18 cellular contexts compared by ENCODE assay signal in genomic region chr17:29789186-29790170, GRCh38.
DNase-seq lines count a peak whose midpoint lies in the region; TF ChIP-seq lines count a peak whose summit lies in the region.
"Had no signal": no experiment of that assay in that cellular context is flagged by ENCODE, and none has a peak within 500 bp of the region (broad histone marks: within the 10 kb centered on the region; RNA-seq: fewer than 3 reads in every experiment).

No MANE protein-coding gene starts in this region.

- H3K27me3 Mint-ChIP-seq in HFFc6 (ENCODE audit: insufficient read depth): no peaks in the 10 kb centered on the region
- H3K27me3 Mint-ChIP-seq: activated CD4-positive, alpha-beta T cell treated with anti-CD3 and anti-CD28 coated beads for 36 hours had no signal

- H3K36me3 ChIP-seq in trophoblast cell (ENCODE audit: control insufficient read depth in 1 of 2, insufficient read depth in 2 of 2, low read length in 2 of 2): peaks cover 0 to 4% of the 10 kb centered on the region in 2 experiments
- H3K36me3 ChIP-seq: adrenal gland, transverse colon had no signal

- H3K79me1 ChIP-seq in trophoblast cell (ENCODE audit: low read length): no peaks in the 10 kb centered on the region

- no peak overlapping the region for H2BK120ac ChIP-seq in trophoblast cell (ENCODE audit: insufficient read depth, low read length, poor library complexity)

- no peak overlapping the region for H2AK5ac ChIP-seq in trophoblast cell (ENCODE audit: low read length)

- no peaks in the 10 kb centered on the region for H3K79me2 ChIP-seq in trophoblast cell (ENCODE audit: control insufficient read depth, insufficient read depth, low read length, poor library complexity)

- no peak overlapping the region for H3K4me2 ChIP-seq in trophoblast cell (ENCODE audit: low read length)

- no peak overlapping the region for H3K4me3 Mint-ChIP-seq in HFFc6
- H3K4me3 Mint-ChIP-seq: activated CD4-positive, alpha-beta T cell treated with anti-CD3 and anti-CD28 coated beads for 36 hours; nephron had no signal

- H3K27me3 ChIP-seq in trophoblast cell (ENCODE audit: insufficient read depth, low read length): no peaks in the 10 kb centered on the region
- H3K27me3 ChIP-seq: adrenal gland, Peyer's patch, transverse colon had no signal

- H3K4me3 ChIP-seq in fibroblast of villous mesenchyme (ENCODE audit: low read depth, low read length): no peak overlapping the region
- no peak overlapping the region for H3K4me3 ChIP-seq in trophoblast cell (ENCODE audit: low read depth, low read length)
- H3K4me3 ChIP-seq: adrenal gland, Peyer's patch, transverse colon had no signal

- H3K4me1 Mint-ChIP-seq in HFFc6 (ENCODE audit: low read depth): peaks cover 6% of the 10 kb centered on the region
- H3K4me1 Mint-ChIP-seq: nephron had no signal

- no peak overlapping the region for H2AFZ ChIP-seq in trophoblast cell (ENCODE audit: insufficient read depth, low read length, poor library complexity)

- no peak overlapping the region for H3K18ac ChIP-seq in trophoblast cell (ENCODE audit: low read length)

- no peak overlapping the region for H3K27ac Mint-ChIP-seq in HFFc6
- H3K27ac Mint-ChIP-seq: activated CD4-positive, alpha-beta T cell treated with anti-CD3 and anti-CD28 coated beads for 36 hours had no signal

- H2BK12ac ChIP-seq in trophoblast cell (ENCODE audit: low read length): no peak overlapping the region

- no peak for TF ChIP-seq CTCF in fibroblast of villous mesenchyme (IDR thresholded peaks at IDR 0.05; ENCODE audit: insufficient read depth, low read depth, low read length)
- no peak for TF ChIP-seq CTCF in HFFc6 (IDR thresholded peaks at IDR 0.05)

- DNase-seq in CD1c-positive myeloid dendritic cell (ENCODE audit: extremely low spot score): peak; percentile 60
- peak; percentile 57 for DNase-seq in amniotic epithelial cell (ENCODE audit: low read depth)
- peak; percentile 18 for DNase-seq in fibroblast of villous mesenchyme (ENCODE audit: low read depth)
- peak; percentile 56 to 85 for DNase-seq in trophoblast cell
- DNase-seq in AG08395 (ENCODE audit: low spot score): no peak
- no peak for DNase-seq in NCI-H1105 (lab: John Stamatoyannopoulos, UW)
- DNase-seq in NCI-H1436 treated with DMSO at 0.1 percent for 48 hours (lab: John Stamatoyannopoulos, UW): no peak
- DNase-seq in HFFc6: no peak
- DNase-seq: activated CD4-positive, alpha-beta T cell treated with anti-CD3 and anti-CD28 coated beads for 36 hours; activated T-cell treated with anti-CD3 and anti-CD28 coated beads, Interleukin-2, amount 50 U/mL, for 48 hours; adrenal gland; DMS 273 treated with DMSO at 0.1 percent for 48 hours; effector CD8-positive, alpha-beta T cell; NCI-H1105 treated with DMSO at 0.1 percent for 48 hours; NCI-H510A treated with DMSO at 0.1 percent for 48 hours; Peyer's patch; transverse colon had no signal

- H2BK5ac ChIP-seq in trophoblast cell (ENCODE audit: low read depth, low read length, poor library complexity): no peak overlapping the region

- H3K9me3 ChIP-seq in trophoblast cell (ENCODE audit: insufficient read depth, low read depth, low read length): no peaks in the 10 kb centered on the region
- H3K9me3 ChIP-seq: adrenal gland, Peyer's patch, transverse colon had no signal

- peaks cover 7% of the 10 kb centered on the region for H3K36me3 Mint-ChIP-seq in HFFc6 (ENCODE audit: low read depth)

- no peak overlapping the region for H3K27ac ChIP-seq in trophoblast cell (ENCODE audit: low read depth, low read length)
- H3K27ac ChIP-seq: Peyer's patch had no signal

- no peak overlapping the region for H4K91ac ChIP-seq in trophoblast cell (ENCODE audit: low read depth, low read length)

- H3K9ac ChIP-seq in trophoblast cell (ENCODE audit: low read length): no peak overlapping the region

- no peaks in the 10 kb centered on the region for H3K9me3 Mint-ChIP-seq in HFFc6
- H3K9me3 Mint-ChIP-seq: nephron had no signal

- H4K8ac ChIP-seq in trophoblast cell (ENCODE audit: low read depth, low read length): no peak overlapping the region

- no peak overlapping the region for H3K4ac ChIP-seq in trophoblast cell (ENCODE audit: low read depth, low read length)

- no CpG with 5 or more reads among the region's 4 CpGs for WGBS in trophoblast cell (ENCODE audit: extremely low coverage, insufficient coverage, insufficient read length)

- no peak overlapping the region for H3K23ac ChIP-seq in trophoblast cell (ENCODE audit: low read length)

- H4K12ac ChIP-seq in trophoblast cell (ENCODE audit: low read depth, low read length): no peak overlapping the region

- no peak overlapping the region for H3K14ac ChIP-seq in trophoblast cell (ENCODE audit: low read length)

- H3K4me1 ChIP-seq in trophoblast cell (ENCODE audit: control insufficient read depth in 1 of 2, insufficient read depth in 2 of 2, low read length in 2 of 2): no peaks in the 10 kb centered on the region
- H3K4me1 ChIP-seq: Peyer's patch had no signal

Comparison
In these comparisons a context has a peak if more than half of its experiments do, and no peak if none do; other contexts are left out.
1. DNase-seq: peak in CD1c-positive myeloid dendritic cell (single experiment), amniotic epithelial cell (single experiment), fibroblast of villous mesenchyme (single experiment) and trophoblast cell (2 of 2); none in AG08395 (single experiment), NCI-H1105 (single experiment), NCI-H1436 treated with DMSO at 0.1 percent for 48 hours (single experiment) and HFFc6 (single experiment).